Comparison of ENCODE assay signal across 21 cellular contexts in the genomic region with DNA sequence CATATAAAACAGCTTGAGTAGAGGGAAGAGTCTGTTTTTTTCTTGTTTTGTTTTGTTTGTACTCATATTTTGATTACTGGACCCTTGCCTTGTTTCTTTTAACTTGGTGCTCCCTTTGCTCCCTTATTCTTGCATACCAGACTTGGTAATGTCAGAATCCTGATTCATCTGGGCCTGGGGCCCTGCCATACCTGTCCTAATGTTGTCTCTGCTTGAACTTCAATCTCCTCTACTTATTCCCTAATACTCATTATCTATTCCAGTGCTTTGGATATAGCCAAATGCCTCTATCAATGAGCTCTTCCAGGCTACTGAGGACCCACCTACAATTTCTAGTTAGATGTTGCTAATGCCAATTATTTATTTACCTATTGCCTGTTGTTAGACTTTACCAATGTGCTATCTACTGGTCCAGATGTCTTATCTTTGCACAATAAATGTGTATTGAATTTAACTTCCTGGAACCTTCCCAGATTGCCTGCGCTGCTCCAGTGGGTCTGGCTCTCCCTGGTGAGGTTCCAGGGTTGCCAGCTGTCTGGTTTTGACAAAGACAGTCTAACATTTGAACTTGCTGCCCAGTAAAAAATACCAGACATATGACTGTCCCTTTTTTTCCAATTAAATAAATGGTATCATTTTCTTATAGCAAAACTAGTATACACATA.
DNase-seq lines count a peak whose midpoint lies in the region; ATAC-seq lines count a peak whose summit lies in the region.
"Had no signal": no experiment of that assay in that cellular context is flagged by ENCODE, and none has a peak within 500 bp of the region (broad histone marks: within the 10 kb centered on the region; RNA-seq: fewer than 3 reads in every experiment).

No MANE protein-coding gene starts in this region.

- H3K4me3 ChIP-seq in SJCRH30: no peak overlapping the region
- H3K4me3 ChIP-seq: adrenal gland, psoas muscle, spleen, vagina had no signal

- H3K27me3 ChIP-seq in SJCRH30: no peaks in the 10 kb centered on the region
- H3K27me3 ChIP-seq: spleen, vagina had no signal

- no peak overlapping the region for H3K27ac ChIP-seq in SJCRH30
- H3K27ac ChIP-seq: adrenal gland, psoas muscle, spleen, vagina had no signal

- H3K36me3 ChIP-seq in SJCRH30: no peaks in the 10 kb centered on the region
- H3K36me3 ChIP-seq: adrenal gland, spleen, vagina had no signal

- no peaks in the 10 kb centered on the region for H3K9me3 Mint-ChIP-seq in stimulated activated naive CD8-positive, alpha-beta T cell treated with anti-CD3 and anti-CD28 coated beads, Interleukin-15, amount 100 ng/mL, for 72 hours
- H3K9me3 Mint-ChIP-seq: neural crest cell; T-helper 2 cell treated with Interferon-gamma antibody and Interleukin-4, amounts not matched to agents 5 μg/mL and 100 μg/mL, for 36 hours had no signal

- peak; percentile 0 for DNase-seq in EH (ENCODE audit: low read depth)
- peak; percentile 3 for DNase-seq in NCI-H2029 treated with DMSO at 0.1 percent for 48 hours (lab: John Stamatoyannopoulos, UW)
- DNase-seq in astrocyte of the hippocampus (ENCODE audit: low read depth, low spot score): peak; percentile 17
- DNase-seq in kidney tubule cell (ENCODE audit: low spot score): peak; percentile 15
- no peak for DNase-seq in SJCRH30
- no peak for DNase-seq in GM19238 (ENCODE audit: insufficient read length, low spot score)
- no peak for DNase-seq in activated CD4-positive, alpha-beta T cell treated with anti-CD3 and anti-CD28 coated beads, Interleukin-2, amount 50 U/mL, for 4 hours
- DNase-seq in stimulated activated naive CD8-positive, alpha-beta T cell treated with anti-CD3 and anti-CD28 coated beads, Interleukin-15, amount 100 ng/mL, for 72 hours: no peak
- DNase-seq: activated CD4-positive, CD25-positive, alpha-beta regulatory T cell treated with anti-CD3 and anti-CD28 coated beads, Interleukin-2, amount 50 U/mL, for 72 hours; caudate nucleus; left colon; NCI-H187; NCI-H526; OCI-M1; psoas muscle; spleen had no signal

- H3K27me3 Mint-ChIP-seq in stimulated activated naive CD8-positive, alpha-beta T cell treated with anti-CD3 and anti-CD28 coated beads, Interleukin-15, amount 100 ng/mL, for 72 hours: peaks cover 7% of the 10 kb centered on the region

- H3K4me1 Mint-ChIP-seq in stimulated activated naive CD8-positive, alpha-beta T cell treated with anti-CD3 and anti-CD28 coated beads, Interleukin-15, amount 100 ng/mL, for 72 hours: no peaks in the 10 kb centered on the region
- H3K4me1 Mint-ChIP-seq: mesothelial cell of epicardium, neural crest cell had no signal

- no peak overlapping the region for H3K4me3 Mint-ChIP-seq in stimulated activated naive CD8-positive, alpha-beta T cell treated with anti-CD3 and anti-CD28 coated beads, Interleukin-15, amount 100 ng/mL, for 72 hours
- H3K4me3 Mint-ChIP-seq: mesothelial cell of epicardium; neural crest cell; T-helper 2 cell treated with Interferon-gamma antibody and Interleukin-4, amounts not matched to agents 5 μg/mL and 100 μg/mL, for 36 hours had no signal

- no peaks in the 10 kb centered on the region for H3K4me1 ChIP-seq in SJCRH30
- H3K4me1 ChIP-seq: adrenal gland, psoas muscle, spleen, vagina had no signal

- H3K27ac Mint-ChIP-seq in stimulated activated naive CD8-positive, alpha-beta T cell treated with anti-CD3 and anti-CD28 coated beads, Interleukin-15, amount 100 ng/mL, for 72 hours: no peak overlapping the region
- H3K27ac Mint-ChIP-seq: mesothelial cell of epicardium; T-helper 2 cell treated with Interferon-gamma antibody and Interleukin-4, amounts not matched to agents 5 μg/mL and 100 μg/mL, for 36 hours had no signal

- H3K9me3 ChIP-seq in SJCRH30 (replicated peaks): no peaks in the 10 kb centered on the region
- H3K9me3 ChIP-seq: adrenal gland, psoas muscle, spleen, vagina had no signal

- ATAC-seq in stimulated activated naive CD8-positive, alpha-beta T cell treated with anti-CD3 and anti-CD28 coated beads, Interleukin-15, amount 100 ng/mL, for 72 hours: no peak
- ATAC-seq: left colon, psoas muscle had no signal

Comparison
In these comparisons a context has a peak if more than half of its experiments do, and no peak if none do; other contexts are left out.
1. DNase-seq: peak in EH (single experiment), NCI-H2029 treated with DMSO at 0.1 percent for 48 hours (single experiment), astrocyte of the hippocampus (single experiment) and kidney tubule cell (single experiment); none in SJCRH30 (0 of 2), GM19238 (single experiment), activated CD4-positive, alpha-beta T cell treated with anti-CD3 and anti-CD28 coated beads, Interleukin-2, amount 50 U/mL, for 4 hours (0 of 2) and stimulated activated naive CD8-positive, alpha-beta T cell treated with anti-CD3 and anti-CD28 coated beads, Interleukin-15, amount 100 ng/mL, for 72 hours (0 of 2).